ENCODE assay signal across 17 cellular contexts in the genomic region with DNA sequence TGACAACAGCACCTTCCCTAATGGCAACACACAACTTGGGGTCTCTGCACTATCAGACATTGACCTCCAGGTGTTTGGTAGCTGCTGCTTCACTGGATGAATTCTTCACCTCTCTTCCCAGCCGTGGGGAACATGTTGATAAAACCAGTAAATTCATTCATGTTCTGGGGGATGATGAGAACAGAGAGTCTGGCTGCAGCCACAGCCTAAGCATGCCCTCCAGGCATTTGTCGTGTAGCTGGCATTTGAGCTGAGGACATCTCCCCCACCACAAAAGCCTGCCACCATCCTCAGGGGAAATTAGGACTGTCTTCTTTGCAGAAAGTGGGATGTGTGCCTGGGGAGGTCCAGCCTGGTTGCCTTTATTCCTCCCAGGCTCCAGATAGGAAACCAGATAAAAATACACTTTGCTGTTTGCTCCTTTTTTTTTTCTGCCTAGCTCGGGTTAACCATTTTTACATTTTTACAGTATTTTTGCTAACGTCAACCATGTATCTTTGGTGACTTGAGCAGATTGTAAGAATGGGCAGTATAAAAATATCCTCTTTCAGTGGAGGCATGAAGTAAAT.
DNase-seq lines count a peak whose midpoint lies in the region; ATAC-seq and TF ChIP-seq lines count a peak whose summit lies in the region.
"Had no signal": no experiment of that assay in that cellular context is flagged by ENCODE, and none has a peak within 500 bp of the region (broad histone marks: within the 10 kb centered on the region; RNA-seq: fewer than 3 reads in every experiment).

No MANE protein-coding gene starts in this region.

- no peak overlapping the region for H3K27ac ChIP-seq in CD8-positive, alpha-beta T cell (ENCODE audit: low read depth, low read length)
- H3K27ac ChIP-seq: C4-2B, HL-60, KMS-11 had no signal

- no peak for TF ChIP-seq CTCF in CD8-positive, alpha-beta T cell (IDR thresholded peaks at IDR 0.05)

- no peaks in the 10 kb centered on the region for H3K9me3 ChIP-seq in CD8-positive, alpha-beta T cell (ENCODE audit: low read length)

- POLR2A ChIA-PET in CD8-positive, alpha-beta T cell (lab: Charles Lee) = no interaction called here

- H3K4me3 ChIP-seq in CD8-positive, alpha-beta T cell (ENCODE audit: low read depth, low read length) = no peak overlapping the region

- CTCF ChIA-PET in CD8-positive, alpha-beta T cell (lab: Charles Lee) = no interaction called here

- DNase-seq in activated T-cell treated with anti-CD3 and anti-CD28 coated beads, Interleukin-2, amount 50 U/mL, for 72 hours = no peak
- no peak for DNase-seq in activated T-cell treated with anti-CD3 and anti-CD28 coated beads, Interleukin-2, amount 50 U/mL, for 24 hours
- peak; percentile 54 for DNase-seq in NCI-H146 treated with DMSO at 0.1 percent for 48 hours (lab: John Stamatoyannopoulos, UW; ENCODE audit: unreplicated experiment)
- peak; percentile 71 for DNase-seq in islet precursor cell
- no peak for DNase-seq in immature natural killer cell
- no peak for DNase-seq in CD8-positive, alpha-beta T cell
- no peak for DNase-seq in stimulated activated CD4-positive, alpha-beta T cell treated with anti-CD3 and anti-CD28 coated beads, Interleukin-4, amount 100 ng/mL, for 1 hour
- DNase-seq: ACHN; GDM1; HCEC 1CT; NCI-H1930; NCI-H748 treated with DMSO at 0.1 percent for 48 hours; NK-92 treated with Interleukin-12 subunit alpha and Interleukin-12 subunit beta, amount 100 ng/mL, for 24 hours; Right ventricle myocardium superior had no signal

- H3K27me3 ChIP-seq in CD8-positive, alpha-beta T cell (ENCODE audit: insufficient read depth, low read length) = no peaks in the 10 kb centered on the region

- H3K4me3 Mint-ChIP-seq in activated T-cell treated with anti-CD3 and anti-CD28 coated beads, Interleukin-2, amount 50 U/mL, for 72 hours = no peak overlapping the region
- H3K4me3 Mint-ChIP-seq in activated T-cell treated with anti-CD3 and anti-CD28 coated beads, Interleukin-2, amount 50 U/mL, for 24 hours = no peak overlapping the region
- no peak overlapping the region for H3K4me3 Mint-ChIP-seq in immature natural killer cell
- H3K4me3 Mint-ChIP-seq in CD8-positive, alpha-beta T cell = no peak overlapping the region

- H3K27me3 Mint-ChIP-seq in activated T-cell treated with anti-CD3 and anti-CD28 coated beads, Interleukin-2, amount 50 U/mL, for 72 hours (ENCODE audit: low read depth) = no peaks in the 10 kb centered on the region
- no peaks in the 10 kb centered on the region for H3K27me3 Mint-ChIP-seq in activated T-cell treated with anti-CD3 and anti-CD28 coated beads, Interleukin-2, amount 50 U/mL, for 24 hours
- H3K27me3 Mint-ChIP-seq in immature natural killer cell (ENCODE audit: low read depth in 3 of 3) = peaks cover 0 to 4% (median 2%) of the 10 kb centered on the region in 3 donors
- no peaks in the 10 kb centered on the region for H3K27me3 Mint-ChIP-seq in CD8-positive, alpha-beta T cell (ENCODE audit: low read depth)

- intact Hi-C loops in CD8-positive, alpha-beta T cell (cut with DNase I, micrococcal nuclease) = no loop called here

- ATAC-seq in activated T-cell treated with anti-CD3 and anti-CD28 coated beads, Interleukin-2, amount 50 U/mL, for 72 hours (replicated peaks in 1 of 2) = no peak
- ATAC-seq in CD8-positive, alpha-beta T cell = no peak

- H3K27ac Mint-ChIP-seq in activated T-cell treated with anti-CD3 and anti-CD28 coated beads, Interleukin-2, amount 50 U/mL, for 72 hours = peak overlapping the region; percentile 6
- no peak overlapping the region for H3K27ac Mint-ChIP-seq in activated T-cell treated with anti-CD3 and anti-CD28 coated beads, Interleukin-2, amount 50 U/mL, for 24 hours
- H3K27ac Mint-ChIP-seq in immature natural killer cell = no peak overlapping the region
- H3K27ac Mint-ChIP-seq in CD8-positive, alpha-beta T cell = no peak overlapping the region

- H3K9me3 Mint-ChIP-seq in activated T-cell treated with anti-CD3 and anti-CD28 coated beads, Interleukin-2, amount 50 U/mL, for 72 hours = peaks cover 0 to 4% of the 10 kb centered on the region in 2 donors
- peaks cover 2% of the 10 kb centered on the region for H3K9me3 Mint-ChIP-seq in activated T-cell treated with anti-CD3 and anti-CD28 coated beads, Interleukin-2, amount 50 U/mL, for 24 hours
- H3K9me3 Mint-ChIP-seq in immature natural killer cell = peaks cover 0 to 4% (median under 1%) of the 10 kb centered on the region in 6 donors
- H3K9me3 Mint-ChIP-seq in CD8-positive, alpha-beta T cell = peaks cover 3% of the 10 kb centered on the region

- no peaks in the 10 kb centered on the region for H3K4me1 Mint-ChIP-seq in activated T-cell treated with anti-CD3 and anti-CD28 coated beads, Interleukin-2, amount 50 U/mL, for 72 hours (ENCODE audit: low read depth)
- no peaks in the 10 kb centered on the region for H3K4me1 Mint-ChIP-seq in activated T-cell treated with anti-CD3 and anti-CD28 coated beads, Interleukin-2, amount 50 U/mL, for 24 hours (ENCODE audit: low read depth)
- H3K4me1 Mint-ChIP-seq in immature natural killer cell = no peaks in the 10 kb centered on the region
- H3K4me1 Mint-ChIP-seq in CD8-positive, alpha-beta T cell (ENCODE audit: low read depth) = no peaks in the 10 kb centered on the region

- H3K36me3 Mint-ChIP-seq in activated T-cell treated with anti-CD3 and anti-CD28 coated beads, Interleukin-2, amount 50 U/mL, for 72 hours (ENCODE audit: insufficient read depth in 2 of 2) = no peaks in the 10 kb centered on the region
- H3K36me3 Mint-ChIP-seq in activated T-cell treated with anti-CD3 and anti-CD28 coated beads, Interleukin-2, amount 50 U/mL, for 24 hours (ENCODE audit: low read depth) = no peaks in the 10 kb centered on the region
- no peaks in the 10 kb centered on the region for H3K36me3 Mint-ChIP-seq in immature natural killer cell
- H3K36me3 Mint-ChIP-seq in CD8-positive, alpha-beta T cell = no peaks in the 10 kb centered on the region

- H3K4me1 ChIP-seq in CD8-positive, alpha-beta T cell (ENCODE audit: insufficient read depth, low read length) = no peaks in the 10 kb centered on the region

- H3K36me3 ChIP-seq in CD8-positive, alpha-beta T cell (ENCODE audit: insufficient read depth, low read length) = no peaks in the 10 kb centered on the region

Comparison
In these comparisons a context has a peak if more than half of its experiments do, and no peak if none do; other contexts are left out.
1. DNase-seq: peak in NCI-H146 treated with DMSO at 0.1 percent for 48 hours (single experiment) and islet precursor cell (single experiment); none in activated T-cell treated with anti-CD3 and anti-CD28 coated beads, Interleukin-2, amount 50 U/mL, for 72 hours (0 of 2), activated T-cell treated with anti-CD3 and anti-CD28 coated beads, Interleukin-2, amount 50 U/mL, for 24 hours (single experiment), immature natural killer cell (0 of 3), CD8-positive, alpha-beta T cell (0 of 7) and stimulated activated CD4-positive, alpha-beta T cell treated with anti-CD3 and anti-CD28 coated beads, Interleukin-4, amount 100 ng/mL, for 1 hour (single experiment).